ENCODE assay signal across 18 cellular contexts in genomic region chr20:62753626-62754025, GRCh38. TPM values are rescaled to one million over a fixed set of nuclear protein-coding genes. Genes with fewer than 3 reads are reported as not detected.
DNase-seq lines count a peak whose midpoint lies in the region; ATAC-seq, FAIRE-seq and TF ChIP-seq lines count a peak whose summit lies in the region.
"Had no signal": no experiment of that assay in that cellular context is flagged by ENCODE, and none has a peak within 500 bp of the region (broad histone marks: within the 10 kb centered on the region; RNA-seq: fewer than 3 reads in every experiment).

No MANE protein-coding gene starts in this region.

- H3K9ac ChIP-seq in NT2/D1 (ENCODE audit: insufficient read length, low read depth) (peak overlapping the region; percentile 44), kidney (ENCODE audit: low read length in 2 of 2) (no peak overlapping the region)

- H3K27me3 Mint-ChIP-seq in CD14-positive monocyte (ENCODE audit: low read depth in 3 of 3) (peaks cover 6 to 15% (median 12%) of the 10 kb centered on the region in 3 donors), progenitor cell of endocrine pancreas (peaks cover 30% of the 10 kb centered on the region)

- TF ChIP-seq CTCF in CD14-positive monocyte (IDR thresholded peaks at IDR 0.05) = no peak
- TF ChIP-seq CTCF in kidney (IDR thresholded peaks at IDR 0.05; ENCODE audit: borderline replicate concordance, extremely low read depth, insufficient read depth) = no peak
- no peak for TF ChIP-seq CTCF in progenitor cell of endocrine pancreas (IDR thresholded peaks at IDR 0.05; ENCODE audit: unreplicated experiment)

- H3K4me3 ChIP-seq in NT2/D1 (ENCODE audit: insufficient read length, low read depth) = no peak overlapping the region
- no peak overlapping the region for H3K4me3 ChIP-seq in kidney (ENCODE audit: low read length in 2 of 2)

- H3K4me1 Mint-ChIP-seq in CD14-positive monocyte = peaks cover 11% of the 10 kb centered on the region
- H3K4me1 Mint-ChIP-seq in progenitor cell of endocrine pancreas (ENCODE audit: low read depth) = no peaks in the 10 kb centered on the region

- no peak overlapping the region for H3K27ac ChIP-seq in kidney (ENCODE audit: low read depth in 2 of 2, low read length in 2 of 2)

- H3K9me3 ChIP-seq in NT2/D1 (ENCODE audit: insufficient read depth, low read length) = no peaks in the 10 kb centered on the region
- peaks cover 0 to 3% of the 10 kb centered on the region in 2 donors for H3K9me3 ChIP-seq in kidney (ENCODE audit: control insufficient read depth in 1 of 2, low read length in 2 of 2)

- no peak for ATAC-seq in HG03457 (IDR thresholded peaks at IDR 0.05; ENCODE audit: unreplicated experiment)
- ATAC-seq in activated naive CD4-positive, alpha-beta T cell treated with anti-CD3 and anti-CD28 coated beads, Interleukin-2, amount 50 U/mL, for 72 hours = no peak
- ATAC-seq: PC-3 had no signal

- H3K27ac Mint-ChIP-seq in CD14-positive monocyte (no peak overlapping the region), progenitor cell of endocrine pancreas (no peak overlapping the region)
- no peak overlapping the region for H3K27ac Mint-ChIP-seq in activated naive CD4-positive, alpha-beta T cell treated with anti-CD3 and anti-CD28 coated beads, Interleukin-2, amount 50 U/mL, for 72 hours

- H3K36me3 Mint-ChIP-seq in CD14-positive monocyte (peaks cover 2 to 13% of the 10 kb centered on the region in 2 donors), progenitor cell of endocrine pancreas (ENCODE audit: insufficient read depth) (no peaks in the 10 kb centered on the region)
- H3K36me3 Mint-ChIP-seq in activated naive CD4-positive, alpha-beta T cell treated with anti-CD3 and anti-CD28 coated beads, Interleukin-2, amount 50 U/mL, for 72 hours = no peaks in the 10 kb centered on the region

- FAIRE-seq in kidney (lab: Jason Lieb, UNC) = no peak
- FAIRE-seq: H1 had no signal

- H3K4me3 Mint-ChIP-seq in CD14-positive monocyte (no peak overlapping the region), progenitor cell of endocrine pancreas (ENCODE audit: low read depth) (peak overlapping the region; percentile 33)

- H3K36me3 ChIP-seq in NT2/D1 (ENCODE audit: insufficient read depth, insufficient read length, low read length) (no peaks in the 10 kb centered on the region), kidney (ENCODE audit: control insufficient read depth in 1 of 2, insufficient read depth in 2 of 2, low read length in 2 of 2) (no peaks in the 10 kb centered on the region)

- peaks cover 3% of the 10 kb centered on the region for H3K27me3 ChIP-seq in NT2/D1 (ENCODE audit: insufficient read depth, insufficient read length)

- peak; percentile 37 for DNase-seq in CD14-positive monocyte (ENCODE audit: low spot score)
- no peak for DNase-seq in NT2/D1 (ENCODE audit: low read depth, low spot score)
- peak; percentile 63 for DNase-seq in kidney
- no peak for DNase-seq in progenitor cell of endocrine pancreas (ENCODE audit: low spot score, unreplicated experiment)
- no peak for DNase-seq in activated naive CD4-positive, alpha-beta T cell treated with anti-CD3 and anti-CD28 coated beads, Interleukin-2, amount 50 U/mL, for 72 hours (ENCODE audit: low spot score in 2 of 2)
- no peak for DNase-seq in NCI-H2081 (lab: John Stamatoyannopoulos, UW)
- DNase-seq: ACHN, C1 segment of cervical spinal cord, DMS79 treated with DMSO at 0.1 percent for 48 hours, NCI-H1417, NCI-H1930, NCI-H345, NCI-H524 treated with DMSO at 0.1 percent for 48 hours, PC-3, RPMI8226 had no signal

- peaks cover 14% of the 10 kb centered on the region for H3K4me1 ChIP-seq in NT2/D1 (ENCODE audit: insufficient read depth, insufficient read length)
- H3K4me1 ChIP-seq in kidney (ENCODE audit: control insufficient read depth in 1 of 2, insufficient read depth in 1 of 2, low read depth in 1 of 2, low read length in 2 of 2) = peaks cover 0 to 2% of the 10 kb centered on the region in 2 donors

- peaks cover under 1 to 12% (median 3%) of the 10 kb centered on the region in 7 donors for H3K9me3 Mint-ChIP-seq in CD14-positive monocyte
- no peaks in the 10 kb centered on the region for H3K9me3 Mint-ChIP-seq in progenitor cell of endocrine pancreas (ENCODE audit: low read depth)
- no peaks in the 10 kb centered on the region for H3K9me3 Mint-ChIP-seq in activated naive CD4-positive, alpha-beta T cell treated with anti-CD3 and anti-CD28 coated beads, Interleukin-2, amount 50 U/mL, for 72 hours

- intact Hi-C loops in CD14-positive monocyte (cut with micrococcal nuclease) = no loop called here
- intact Hi-C loops in kidney (cut with DNase I) = no loop called here

RNA-seq across cellular contexts. Expression of gene MRGBP, which starts 42.6 kb away (rescaled TPM):
- polyA plus RNA-seq in CD14-positive monocyte = 10 to 100 TPM; 10.2 to 10.5 TPM
- 7.6 TPM for total RNA-seq in kidney
- 9.0 TPM for polyA plus RNA-seq in kidney (ENCODE audit: insufficient read depth, low read depth, low replicate concordance)
- 12.4 and 13.8 TPM in 2 replicates for total RNA-seq in progenitor cell of endocrine pancreas
- 10 to 100 TPM; 13.5 to 19.4 TPM for total RNA-seq in activated naive CD4-positive, alpha-beta T cell treated with anti-CD3 and anti-CD28 coated beads, Interleukin-2, amount 50 U/mL, for 72 hours

RNA-seq across cellular contexts. Expression of gene NTSR1, which starts 45.0 kb away (rescaled TPM):
- polyA plus RNA-seq in CD14-positive monocyte (under 1 TPM; 0.35 to 0.40 TPM), kidney (ENCODE audit: insufficient read depth, low read depth, low replicate concordance) (not detected)
- total RNA-seq in kidney (0.09 TPM), progenitor cell of endocrine pancreas (0.13 TPM in 1 of 2 replicates, not detected in the other)
- total RNA-seq in activated naive CD4-positive, alpha-beta T cell treated with anti-CD3 and anti-CD28 coated beads, Interleukin-2, amount 50 U/mL, for 72 hours = not detected
- total RNA-seq: SK-MEL-5 had no signal

RNA-seq across cellular contexts. Expression of gene OGFR, which starts 51.0 kb away (rescaled TPM):
- polyA plus RNA-seq in CD14-positive monocyte (10 to 100 TPM; 47.8 to 79.3 TPM), kidney (ENCODE audit: insufficient read depth, low read depth, low replicate concordance) (33.7 TPM)
- total RNA-seq in kidney (46.8 TPM), progenitor cell of endocrine pancreas (29.6 and 31.0 TPM in 2 replicates)
- 10 to 100 TPM; 32.9 to 51.6 TPM for total RNA-seq in activated naive CD4-positive, alpha-beta T cell treated with anti-CD3 and anti-CD28 coated beads, Interleukin-2, amount 50 U/mL, for 72 hours

Comparison
In these comparisons a context has a peak if more than half of its experiments do, and no peak if none do; other contexts are left out.
1. DNase-seq: peak in CD14-positive monocyte (single experiment) and kidney (single experiment); none in NT2/D1 (single experiment), progenitor cell of endocrine pancreas (single experiment), activated naive CD4-positive, alpha-beta T cell treated with anti-CD3 and anti-CD28 coated beads, Interleukin-2, amount 50 U/mL, for 72 hours (0 of 2) and NCI-H2081 (0 of 2).